2 cellular contexts compared by ENCODE assay signal in the genomic region with DNA sequence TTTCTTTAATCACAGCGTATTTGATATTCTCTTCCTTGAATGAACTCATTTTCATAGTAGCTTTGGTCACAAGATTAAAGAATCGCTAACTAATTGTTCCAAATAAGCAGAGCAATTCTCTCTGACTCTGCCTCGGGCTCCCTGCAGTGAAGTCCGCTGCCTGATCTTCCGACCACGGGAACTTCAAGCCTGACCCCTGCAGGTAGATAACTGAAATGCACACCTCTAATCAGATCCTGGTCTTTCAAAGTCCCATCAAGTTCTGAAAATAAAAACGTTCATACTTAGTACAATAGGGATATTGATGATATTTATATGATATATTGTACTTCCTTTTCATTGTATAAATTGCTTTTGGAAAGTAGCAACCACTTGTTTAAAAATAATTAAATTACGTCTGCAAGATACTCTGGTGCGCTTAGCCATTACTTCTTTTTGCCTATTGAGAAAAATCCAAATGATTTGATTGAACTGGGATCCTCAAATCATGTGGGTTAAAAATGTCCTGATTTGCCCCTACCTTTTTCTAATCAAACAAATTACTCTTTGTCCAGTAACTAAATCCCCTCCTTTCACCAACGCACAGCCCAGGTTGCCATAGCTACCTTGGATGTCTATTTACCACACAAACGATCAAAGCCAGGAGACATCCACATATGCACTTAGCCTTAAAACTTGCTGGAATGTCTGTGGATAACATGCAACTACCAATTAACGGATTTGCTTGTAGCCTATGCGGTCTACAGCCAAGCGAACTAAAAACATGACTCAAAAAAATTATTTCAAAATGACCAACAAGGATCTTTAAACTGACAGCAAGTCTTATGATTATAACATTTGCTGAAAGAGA.
TF ChIP-seq lines count a peak whose summit lies in the region.

No MANE protein-coding gene starts in this region.

TF ChIP-seq in liver, 16 proteins besides CTCF, POLR2A, EP300 and RAD21 (continued from another document):
- TF ChIP-seq RXRA (IDR thresholded peaks at IDR 0.05) (peak in 1 of 2 donors; percentile 23), JUND (IDR thresholded peaks at IDR 0.05) (no peak)
TF ChIP-seq in liver: peak in this region for 3.

TF ChIP-seq in HepG2, 621 proteins besides CTCF, POLR2A, EP300 and RAD21 (continued from another document):
- TF ChIP-seq, protein P1, sequence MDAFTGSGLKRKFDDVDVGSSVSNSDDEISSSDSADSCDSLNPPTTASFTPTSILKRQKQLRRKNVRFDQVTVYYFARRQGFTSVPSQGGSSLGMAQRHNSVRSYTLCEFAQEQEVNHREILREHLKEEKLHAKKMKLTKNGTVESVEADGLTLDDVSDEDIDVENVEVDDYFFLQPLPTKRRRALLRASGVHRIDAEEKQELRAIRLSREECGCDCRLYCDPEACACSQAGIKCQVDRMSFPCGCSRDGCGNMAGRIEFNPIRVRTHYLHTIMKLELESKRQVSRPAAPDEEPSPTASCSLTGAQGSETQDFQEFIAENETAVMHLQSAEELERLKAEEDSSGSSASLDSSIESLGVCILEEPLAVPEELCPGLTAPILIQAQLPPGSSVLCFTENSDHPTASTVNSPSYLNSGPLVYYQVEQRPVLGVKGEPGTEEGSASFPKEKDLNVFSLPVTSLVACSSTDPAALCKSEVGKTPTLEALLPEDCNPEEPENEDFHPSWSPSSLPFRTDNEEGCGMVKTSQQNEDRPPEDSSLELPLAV (CRISPR knock-in tag; conservative IDR thresholded peaks at IDR 0.05; ENCODE audit: low read depth): no peak
- no peak for TF ChIP-seq RARG (CRISPR knock-in tag; IDR thresholded peaks at IDR 0.05; ENCODE audit: low read depth)
- no peak for TF ChIP-seq ISX (CRISPR knock-in tag; conservative IDR thresholded peaks at IDR 0.05)
- no peak for TF ChIP-seq HES4 (CRISPR knock-in tag; IDR thresholded peaks at IDR 0.05; ENCODE audit: borderline replicate concordance)
- TF ChIP-seq RARA (CRISPR knock-in tag; IDR thresholded peaks at IDR 0.05): no peak
- TF ChIP-seq ZNF841 (CRISPR knock-in tag; IDR thresholded peaks at IDR 0.05; ENCODE audit: borderline replicate concordance): no peak
- TF ChIP-seq, protein P2, sequence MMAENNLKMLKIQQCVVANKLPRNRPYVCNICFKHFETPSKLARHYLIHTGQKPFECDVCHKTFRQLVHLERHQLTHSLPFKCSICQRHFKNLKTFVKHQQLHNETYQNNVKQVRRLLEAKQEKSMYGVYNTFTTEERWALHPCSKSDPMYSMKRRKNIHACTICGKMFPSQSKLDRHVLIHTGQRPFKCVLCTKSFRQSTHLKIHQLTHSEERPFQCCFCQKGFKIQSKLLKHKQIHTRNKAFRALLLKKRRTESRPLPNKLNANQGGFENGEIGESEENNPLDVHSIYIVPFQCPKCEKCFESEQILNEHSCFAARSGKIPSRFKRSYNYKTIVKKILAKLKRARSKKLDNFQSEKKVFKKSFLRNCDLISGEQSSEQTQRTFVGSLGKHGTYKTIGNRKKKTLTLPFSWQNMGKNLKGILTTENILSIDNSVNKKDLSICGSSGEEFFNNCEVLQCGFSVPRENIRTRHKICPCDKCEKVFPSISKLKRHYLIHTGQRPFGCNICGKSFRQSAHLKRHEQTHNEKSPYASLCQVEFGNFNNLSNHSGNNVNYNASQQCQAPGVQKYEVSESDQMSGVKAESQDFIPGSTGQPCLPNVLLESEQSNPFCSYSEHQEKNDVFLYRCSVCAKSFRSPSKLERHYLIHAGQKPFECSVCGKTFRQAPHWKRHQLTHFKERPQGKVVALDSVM (CRISPR knock-in tag; IDR thresholded peaks at IDR 0.05): no peak
